In genomic region chr9:90953200-90953599, GRCh38 we compare ENCODE assay signal across 26 cellular contexts.
"Had no signal": no experiment of that assay in that cellular context is flagged by ENCODE, and none has a peak within 500 bp of the region (broad histone marks: within the 10 kb centered on the region; RNA-seq: fewer than 3 reads in every experiment).

No MANE protein-coding gene starts in this region.

- H3K36me3 Mint-ChIP-seq: activated naive CD4-positive, alpha-beta T cell treated with anti-CD3 and anti-CD28 coated beads, Interleukin-2, amount 50 U/mL, for 72 hours; natural killer cell had no signal

- H3K9me3 ChIP-seq: breast epithelium, heart right ventricle, left lung, lower lobe of right lung, thoracic aorta had no signal

- H3K27ac Mint-ChIP-seq: activated CD8-positive, alpha-beta T cell treated with anti-CD3 and anti-CD28 coated beads for 36 hours; activated T-helper 2 cell treated with anti-CD3 and anti-CD28 coated beads, Interferon-gamma antibody, Interleukin-2, Interleukin-4, amounts not matched to agents 10 μg/mL and 5 μg/mL and 100 μg/mL, durations not matched to agents 14 hours and 24 hours and 36 hours; dendritic cell treated with granulocyte-macrophage colony-stimulating factor and Interleukin-4, amounts not matched to agents 40 ng/mL and 50 ng/mL, for 4 days; endodermal cell; natural killer cell; progenitor cell of endocrine pancreas; stimulated activated naive CD8-positive, alpha-beta T cell treated with anti-CD3 and anti-CD28 coated beads, Interleukin-15, Interleukin-2, amounts not matched to agents 100 ng/mL and 50 ng/mL, for 24 hours had no signal

- H3K4me3 ChIP-seq: breast epithelium, esophagus muscularis mucosa, heart right ventricle, left lung, lower lobe of right lung, skin epidermis, thoracic aorta had no signal

- H3K4me1 ChIP-seq: breast epithelium, esophagus muscularis mucosa, heart right ventricle, left lung, lower lobe of right lung had no signal

- H3K36me3 ChIP-seq: breast epithelium, esophagus muscularis mucosa, heart right ventricle, left lung, lower lobe of right lung, thoracic aorta had no signal

- H3K4me1 Mint-ChIP-seq: natural killer cell had no signal

- H3K27me3 ChIP-seq: breast epithelium, esophagus muscularis mucosa had no signal

- DNase-seq: activated CD4-positive, alpha-beta T cell treated with anti-CD3 and anti-CD28 coated beads, Interleukin-2, amount 50 U/mL, for 1 hour; activated CD8-positive, alpha-beta T cell treated with anti-CD3 and anti-CD28 coated beads for 36 hours; activated naive CD4-positive, alpha-beta T cell; activated T-cell treated with anti-CD3 and anti-CD28 coated beads, Interleukin-2, amount 50 U/mL, for 4 hours; central memory CD4-positive, alpha-beta T cell; endodermal cell; foreskin melanocyte; heart right ventricle; left lung; lower lobe of right lung; mesenchymal stem cell; natural killer cell; retina; stimulated activated CD4-positive, alpha-beta T cell treated with anti-CD3 and anti-CD28 coated beads, Interleukin-12 subunit alpha, Interleukin-12 subunit beta, amount 100 ng/mL, for 4 hours; stimulated activated CD4-positive, alpha-beta T cell treated with anti-CD3 and anti-CD28 coated beads, Interleukin-4, amount 100 ng/mL, for 1 hour; trophoblast cell had no signal

- ATAC-seq: activated CD8-positive, alpha-beta T cell treated with anti-CD3 and anti-CD28 coated beads for 36 hours; activated naive CD4-positive, alpha-beta T cell treated with anti-CD3 and anti-CD28 coated beads, Interleukin-2, amount 50 U/mL, for 72 hours; activated T-cell treated with anti-CD3 and anti-CD28 coated beads, Interleukin-2, amount 50 U/mL, for 4 hours; heart right ventricle; left lung; lower lobe of right lung; natural killer cell; sciatic nerve had no signal

- H3K4me3 Mint-ChIP-seq: activated CD8-positive, alpha-beta T cell treated with anti-CD3 and anti-CD28 coated beads for 36 hours; activated T-cell treated with anti-CD3 and anti-CD28 coated beads, Interleukin-2, amount 50 U/mL, for 4 hours; dendritic cell treated with granulocyte-macrophage colony-stimulating factor and Interleukin-4, amounts not matched to agents 40 ng/mL and 50 ng/mL, for 4 days; endodermal cell; natural killer cell; stimulated activated naive CD8-positive, alpha-beta T cell treated with anti-CD3 and anti-CD28 coated beads, Interleukin-15, Interleukin-2, amounts not matched to agents 100 ng/mL and 50 ng/mL, for 24 hours had no signal

- H3K9me3 Mint-ChIP-seq: activated CD8-positive, alpha-beta T cell treated with anti-CD3 and anti-CD28 coated beads for 36 hours; activated naive CD4-positive, alpha-beta T cell treated with anti-CD3 and anti-CD28 coated beads, Interleukin-2, amount 50 U/mL, for 72 hours; activated T-cell treated with anti-CD3 and anti-CD28 coated beads, Interleukin-2, amount 50 U/mL, for 4 hours; activated T-helper 2 cell treated with anti-CD3 and anti-CD28 coated beads, Interferon-gamma antibody, Interleukin-2, Interleukin-4, amounts not matched to agents 10 μg/mL and 5 μg/mL and 100 μg/mL, durations not matched to agents 14 hours and 24 hours and 36 hours; dendritic cell treated with granulocyte-macrophage colony-stimulating factor and Interleukin-4, amounts not matched to agents 40 ng/mL and 50 ng/mL, for 4 days; endodermal cell; natural killer cell; stimulated activated naive CD8-positive, alpha-beta T cell treated with anti-CD3 and anti-CD28 coated beads, Interleukin-15, Interleukin-2, amounts not matched to agents 100 ng/mL and 50 ng/mL, for 24 hours had no signal

- H3K27ac ChIP-seq: breast epithelium, esophagus muscularis mucosa, heart right ventricle, left lung, lower lobe of right lung, skin epidermis, thoracic aorta had no signal
